ENCODE assay signal across 8 cellular contexts in the genomic region with DNA sequence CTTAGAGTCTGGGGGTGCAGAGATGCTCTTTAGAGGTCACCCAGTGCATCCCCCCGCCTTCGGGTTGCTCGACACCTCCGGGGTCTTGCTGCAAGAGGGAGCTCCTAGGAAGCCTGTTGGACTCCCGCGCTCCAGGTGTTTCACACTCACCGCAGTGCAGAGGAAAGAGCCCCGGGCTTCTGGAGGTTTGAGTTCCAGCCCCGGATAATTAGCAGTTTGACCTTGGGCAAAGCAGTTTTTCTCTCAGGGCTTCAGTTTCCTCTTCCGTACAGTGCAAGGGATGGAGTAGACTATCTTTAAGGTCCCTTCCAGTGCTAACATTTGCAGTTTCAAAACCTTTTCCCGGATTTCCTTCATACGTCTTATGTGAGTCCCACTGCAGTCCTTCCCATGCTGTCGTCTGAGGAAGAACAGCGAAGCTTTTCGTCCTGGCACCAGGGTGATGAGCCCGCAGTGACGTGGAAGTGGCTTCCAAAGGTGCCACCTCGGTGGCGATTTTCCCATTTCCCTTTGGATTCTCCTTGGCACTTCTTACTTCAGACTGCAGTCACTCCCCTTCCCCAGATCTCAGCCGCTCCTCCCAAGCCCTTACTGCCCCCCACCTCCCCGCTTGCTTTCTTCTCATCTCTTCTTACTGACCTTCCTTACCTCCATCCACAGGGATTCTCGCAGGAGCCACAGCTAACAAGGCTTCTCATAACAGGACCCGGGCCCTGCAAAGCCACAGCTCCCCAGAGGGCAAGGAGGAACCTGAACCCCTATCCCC. TPM values are rescaled to one million over a fixed set of nuclear protein-coding genes. Genes with fewer than 3 reads are reported as not detected.
A peak's percentile ranks its signal among the peaks of the same experiment; 100 is the strongest.
DNase-seq lines count a peak whose midpoint lies in the region; ATAC-seq and TF ChIP-seq lines count a peak whose summit lies in the region.

No MANE protein-coding gene starts in this region.

- H3K4me3 ChIP-seq in iPS-20b (ENCODE audit: low read length) (peak overlapping the region; percentile 98), stomach (peak overlapping the region; percentile 70 to 88 (median 82))

- H3K27ac ChIP-seq in iPS-20b (ENCODE audit: low read length) (no peak overlapping the region), stomach (peak overlapping the region; percentile 74 to 99 (median 85))

- peak overlapping the region; percentile 87 for H3K9ac ChIP-seq in iPS-20b (ENCODE audit: low read depth, low read length)

- WGBS in stomach, 5 donors: 2 to 7% (median 4%) methylated on average over 19 to 23 of the region's 23 CpGs

- peak overlapping the region; percentile 94 for H3K27ac Mint-ChIP-seq in stimulated activated naive CD8-positive, alpha-beta T cell treated with anti-CD3 and anti-CD28 coated beads, Interleukin-15, Interleukin-2, amounts not matched to agents 100 ng/mL and 50 ng/mL, for 24 hours
- peak overlapping the region; percentile 93 for H3K27ac Mint-ChIP-seq in activated T-helper 2 cell treated with anti-CD3 and anti-CD28 coated beads, Interferon-gamma antibody, Interleukin-2, Interleukin-4, amounts not matched to agents 10 μg/mL and 5 μg/mL and 100 μg/mL, durations not matched to agents 14 hours and 24 hours and 36 hours

- H3K4me1 ChIP-seq in iPS-20b (ENCODE audit: insufficient read depth, low read length): peaks cover 10% of the 10 kb centered on the region
- peaks cover 32 to 88% (median 76%) of the 10 kb centered on the region in 4 donors for H3K4me1 ChIP-seq in stomach

- no peaks in the 10 kb centered on the region for H3K27me3 Mint-ChIP-seq in stimulated activated naive CD8-positive, alpha-beta T cell treated with anti-CD3 and anti-CD28 coated beads, Interleukin-15, Interleukin-2, amounts not matched to agents 100 ng/mL and 50 ng/mL, for 24 hours
- H3K27me3 Mint-ChIP-seq in activated T-helper 2 cell treated with anti-CD3 and anti-CD28 coated beads, Interferon-gamma antibody, Interleukin-2, Interleukin-4, amounts not matched to agents 10 μg/mL and 5 μg/mL and 100 μg/mL, durations not matched to agents 14 hours and 24 hours and 36 hours (ENCODE audit: low read depth): no peaks in the 10 kb centered on the region

- H3K27me3 ChIP-seq in iPS-20b (ENCODE audit: insufficient read depth, low read length) (no peaks in the 10 kb centered on the region), stomach (no peaks in the 10 kb centered on the region)

- no peak for TF ChIP-seq EP300 in stomach (IDR thresholded peaks at IDR 0.05)

- peaks cover 39% of the 10 kb centered on the region for H3K36me3 Mint-ChIP-seq in stimulated activated naive CD8-positive, alpha-beta T cell treated with anti-CD3 and anti-CD28 coated beads, Interleukin-15, Interleukin-2, amounts not matched to agents 100 ng/mL and 50 ng/mL, for 24 hours (ENCODE audit: low read depth)
- peaks cover 44% of the 10 kb centered on the region for H3K36me3 Mint-ChIP-seq in activated T-helper 2 cell treated with anti-CD3 and anti-CD28 coated beads, Interferon-gamma antibody, Interleukin-2, Interleukin-4, amounts not matched to agents 10 μg/mL and 5 μg/mL and 100 μg/mL, durations not matched to agents 14 hours and 24 hours and 36 hours (ENCODE audit: low read depth)

- no peaks in the 10 kb centered on the region for H3K9me3 Mint-ChIP-seq in stimulated activated naive CD8-positive, alpha-beta T cell treated with anti-CD3 and anti-CD28 coated beads, Interleukin-15, Interleukin-2, amounts not matched to agents 100 ng/mL and 50 ng/mL, for 24 hours
- no peaks in the 10 kb centered on the region for H3K9me3 Mint-ChIP-seq in activated T-helper 2 cell treated with anti-CD3 and anti-CD28 coated beads, Interferon-gamma antibody, Interleukin-2, Interleukin-4, amounts not matched to agents 10 μg/mL and 5 μg/mL and 100 μg/mL, durations not matched to agents 14 hours and 24 hours and 36 hours

- ATAC-seq in stimulated activated naive CD8-positive, alpha-beta T cell treated with anti-CD3 and anti-CD28 coated beads, Interleukin-15, Interleukin-2, amounts not matched to agents 100 U/mL and 50 U/mL, for 24 hours: no peak

- TF ChIP-seq CTCF in stomach (IDR thresholded peaks at IDR 0.05): no peak

- TF ChIP-seq POLR2A in stomach (IDR thresholded peaks at IDR 0.05): no peak

- H3K9me3 ChIP-seq in iPS-20b (ENCODE audit: insufficient read depth, low read depth, low read length) (no peaks in the 10 kb centered on the region), stomach (no peaks in the 10 kb centered on the region)

- intact Hi-C loops in activated T-helper 2 cell treated with anti-CD3 and anti-CD28 coated beads, Interferon-gamma antibody, Interleukin-2, Interleukin-4, amounts not matched to agents 10 μg/mL and 5 μg/mL and 100 μg/mL, durations not matched to agents 14 hours and 24 hours and 36 hours (cut with micrococcal nuclease): loop anchor here (1.0 to 5.0 kb wide), 7 partner anchors 15 to 1116 kb away; partner anchors contain the start of genes ARPC2, CNOT9, DNPEP and USP37
- intact Hi-C loops in stomach (cut with DNase I; ENCODE audit: low total_unique reads): no loop called here

- H3K4me1 Mint-ChIP-seq in stimulated activated naive CD8-positive, alpha-beta T cell treated with anti-CD3 and anti-CD28 coated beads, Interleukin-15, Interleukin-2, amounts not matched to agents 100 ng/mL and 50 ng/mL, for 24 hours (ENCODE audit: low read depth): peaks cover 50% of the 10 kb centered on the region
- H3K4me1 Mint-ChIP-seq in activated T-helper 2 cell treated with anti-CD3 and anti-CD28 coated beads, Interferon-gamma antibody, Interleukin-2, Interleukin-4, amounts not matched to agents 10 μg/mL and 5 μg/mL and 100 μg/mL, durations not matched to agents 14 hours and 24 hours and 36 hours (ENCODE audit: low read depth): peaks cover 20% of the 10 kb centered on the region

- H3K4me3 Mint-ChIP-seq in stimulated activated naive CD8-positive, alpha-beta T cell treated with anti-CD3 and anti-CD28 coated beads, Interleukin-15, Interleukin-2, amounts not matched to agents 100 ng/mL and 50 ng/mL, for 24 hours: peak overlapping the region; percentile 95
- H3K4me3 Mint-ChIP-seq in activated T-helper 2 cell treated with anti-CD3 and anti-CD28 coated beads, Interferon-gamma antibody, Interleukin-2, Interleukin-4, amounts not matched to agents 10 μg/mL and 5 μg/mL and 100 μg/mL, durations not matched to agents 14 hours and 24 hours and 36 hours (ENCODE audit: low read depth): peak overlapping the region; percentile 94

- H3K36me3 ChIP-seq in iPS-20b (ENCODE audit: insufficient read depth, low read depth, low read length): peaks cover 43% of the 10 kb centered on the region
- peaks cover 37 to 49% (median 48%) of the 10 kb centered on the region in 4 donors for H3K36me3 ChIP-seq in stomach

- DNase-seq in stimulated activated naive CD8-positive, alpha-beta T cell treated with anti-CD3 and anti-CD28 coated beads, Interleukin-15, Interleukin-2, amounts not matched to agents 100 U/mL and 50 U/mL, for 24 hours: no peak
- no peak for DNase-seq in activated T-helper 2 cell treated with anti-CD3 and anti-CD28 coated beads, Interferon-gamma antibody, Interleukin-2, Interleukin-4, amounts not matched to agents 10 μg/mL and 5 μg/mL and 100 μg/mL, durations not matched to agents 14 hours and 24 hours and 36 hours (ENCODE audit: low spot score)
- no peak for DNase-seq in stomach
- DNase-seq in NCI-H2029 (lab: John Stamatoyannopoulos, UW): no peak
- DNase-seq in stimulated activated CD4-positive, alpha-beta T cell treated with anti-CD3 and anti-CD28 coated beads, Interleukin-4, amount 100 ng/mL, for 4 hours: no peak
- no peak for DNase-seq in activated CD4-positive, CD25-positive, alpha-beta regulatory T cell treated with anti-CD3 and anti-CD28 coated beads, Interleukin-2, amount 50 U/mL, for 72 hours

RNA-seq across cellular contexts. Expression of gene PNKD, which starts 0.6 kb away (rescaled TPM):
- 19.9 and 20.8 TPM in 2 replicates for total RNA-seq in activated T-helper 2 cell treated with anti-CD3 and anti-CD28 coated beads, Interferon-gamma antibody, Interleukin-2, Interleukin-4, amounts not matched to agents 10 μg/mL and 5 μg/mL and 100 μg/mL, durations not matched to agents 14 hours and 24 hours and 36 hours
- 100 to 1,000 TPM in 2 of 5 donors, 10 to 100 TPM in 3; 35.1 to 121 (median 76.9) TPM for total RNA-seq in stomach
- 100 to 1,000 TPM; 114 to 116 (median 114) TPM for polyA plus RNA-seq in stomach

RNA-seq across cellular contexts. Expression of gene AAMP, which starts 1.0 kb away (rescaled TPM):
- 82.4 and 82.9 TPM in 2 replicates for total RNA-seq in activated T-helper 2 cell treated with anti-CD3 and anti-CD28 coated beads, Interferon-gamma antibody, Interleukin-2, Interleukin-4, amounts not matched to agents 10 μg/mL and 5 μg/mL and 100 μg/mL, durations not matched to agents 14 hours and 24 hours and 36 hours
- total RNA-seq in stomach: 100 to 1,000 TPM in 4 of 5 donors, 10 to 100 TPM in 1; 82.6 to 218 (median 173) TPM
- 100 to 1,000 TPM in 1 of 3 donors, 10 to 100 TPM in 2; 85.9 to 183 (median 88.9) TPM for polyA plus RNA-seq in stomach

RNA-seq across cellular contexts. Expression of gene GPBAR1, which starts 10.1 kb away (rescaled TPM):
- total RNA-seq in activated T-helper 2 cell treated with anti-CD3 and anti-CD28 coated beads, Interferon-gamma antibody, Interleukin-2, Interleukin-4, amounts not matched to agents 10 μg/mL and 5 μg/mL and 100 μg/mL, durations not matched to agents 14 hours and 24 hours and 36 hours: 0.41 and 0.87 TPM in 2 replicates
- 1 to 10 TPM in 3 of 5 donors, under 1 TPM in 2; 0.45 to 4.8 (median 1.1) TPM for total RNA-seq in stomach
- polyA plus RNA-seq in stomach: 1 to 10 TPM; 1.8 to 2.7 (median 2.6) TPM

RNA-seq across cellular contexts. Expression of gene TMBIM1, which starts 21.4 kb away (rescaled TPM):
- total RNA-seq in activated T-helper 2 cell treated with anti-CD3 and anti-CD28 coated beads, Interferon-gamma antibody, Interleukin-2, Interleukin-4, amounts not matched to agents 10 μg/mL and 5 μg/mL and 100 μg/mL, durations not matched to agents 14 hours and 24 hours and 36 hours: 69.6 and 73.7 TPM in 2 replicates
- 100 to 1,000 TPM; 103 to 318 (median 223) TPM for total RNA-seq in stomach
- polyA plus RNA-seq in stomach: 100 to 1,000 TPM in 1 of 3 donors, 10 to 100 TPM in 2; 94.6 to 119 (median 97.9) TPM

RNA-seq across cellular contexts. Expression of gene ARPC2, which starts 53.9 kb away (rescaled TPM):
- total RNA-seq in activated T-helper 2 cell treated with anti-CD3 and anti-CD28 coated beads, Interferon-gamma antibody, Interleukin-2, Interleukin-4, amounts not matched to agents 10 μg/mL and 5 μg/mL and 100 μg/mL, durations not matched to agents 14 hours and 24 hours and 36 hours: 639 and 643 TPM in 2 replicates
- 100 to 1,000 TPM in 4 of 5 donors, 10 to 100 TPM in 1; 92.1 to 456 (median 234) TPM for total RNA-seq in stomach
- 100 to 1,000 TPM; 188 to 384 (median 278) TPM for polyA plus RNA-seq in stomach
